Comparison of ENCODE assay signal across 3 cellular contexts in the genomic region with DNA sequence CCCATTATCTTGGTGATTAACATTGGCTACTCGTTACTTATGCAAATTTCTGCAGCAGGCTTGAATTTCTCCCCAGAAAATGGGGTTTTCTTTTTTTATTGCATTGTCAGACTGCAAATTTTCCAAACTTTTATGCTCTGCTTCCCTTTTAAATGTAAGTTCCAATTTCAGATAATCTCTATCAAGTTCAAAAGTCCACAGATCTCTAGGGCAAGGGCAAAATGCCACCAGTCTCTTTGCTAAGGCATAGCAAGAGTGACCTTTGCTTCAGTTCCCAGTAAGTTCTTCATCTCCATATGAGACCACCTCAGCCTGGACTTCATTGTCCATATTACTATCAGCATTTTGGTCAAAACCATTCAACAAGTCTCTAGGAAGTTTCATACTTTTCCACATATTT.
A peak's percentile ranks its signal among the peaks of the same experiment; 100 is the strongest.
DNase-seq lines count a peak whose midpoint lies in the region; ATAC-seq and TF ChIP-seq lines count a peak whose summit lies in the region.
"Not testable (repeated sequence)": the region's sequence is repeated elsewhere in the genome, so short reads cannot be mapped to it uniquely, and the experiment has no call there.

No MANE protein-coding gene starts in this region.

- H3K4me3 ChIP-seq in esophagus muscularis mucosa; liver (ENCODE audit: low read depth in 1 of 3, low read length in 3 of 3): not testable (repeated sequence)

- not testable (repeated sequence) for TF ChIP-seq RAD21 in liver (IDR thresholded peaks at IDR 0.05)

- ATAC-seq in foreskin keratinocyte: not testable (repeated sequence)

- intact Hi-C loops in esophagus muscularis mucosa (cut with DNase I): not testable (repeated sequence)

- not testable (repeated sequence) for H3K27me3 ChIP-seq in esophagus muscularis mucosa; foreskin keratinocyte; liver (ENCODE audit: control insufficient read depth in 4 of 4, insufficient read depth in 4 of 4, low read length in 3 of 4)

- 86% methylated on average over 1 of the region's 1 CpG for WGBS in esophagus muscularis mucosa
- WGBS in liver: 80% methylated on average over 1 of the region's 1 CpG

- not testable (repeated sequence) for H3K36me3 ChIP-seq in esophagus muscularis mucosa; liver (ENCODE audit: control insufficient read depth in 4 of 4, insufficient read depth in 3 of 4, low read depth in 1 of 4, low read length in 3 of 4)

- TF ChIP-seq EP300 in esophagus muscularis mucosa (IDR thresholded peaks at IDR 0.05): not testable (repeated sequence)

- not testable (repeated sequence) for H3K27ac ChIP-seq in esophagus muscularis mucosa (replicated peaks in 1 of 4); liver (ENCODE audit: low read depth in 1 of 2, low read length in 2 of 2)
- H3K27ac ChIP-seq in foreskin keratinocyte: peak overlapping the region; percentile 90

- TF ChIP-seq CTCF in esophagus muscularis mucosa (IDR thresholded peaks at IDR 0.05); foreskin keratinocyte (conservative IDR thresholded peaks at IDR 0.05); liver (IDR thresholded peaks at IDR 0.05; ENCODE audit: low read depth, low read length, missing input control): not testable (repeated sequence)

- DNase-seq in esophagus muscularis mucosa (ENCODE audit: extremely low spot score): peak; percentile 29
- not testable (repeated sequence) for DNase-seq in foreskin keratinocyte

- not testable (repeated sequence) for TF ChIP-seq POLR2A in esophagus muscularis mucosa (IDR thresholded peaks at IDR 0.05; ENCODE audit: low read depth)

- not testable (repeated sequence) for H3K4me1 ChIP-seq in esophagus muscularis mucosa; foreskin keratinocyte; liver (ENCODE audit: control insufficient read depth in 4 of 4, insufficient read depth in 4 of 4, low read length in 3 of 4)

- not testable (repeated sequence) for H3K9ac ChIP-seq in liver (ENCODE audit: low read depth in 1 of 2, low read length in 2 of 2)

- not testable (repeated sequence) for H3K9me3 ChIP-seq in esophagus muscularis mucosa; liver (ENCODE audit: control insufficient read depth in 4 of 4, low read length in 3 of 4)

TF ChIP-seq in liver, 16 proteins besides CTCF, POLR2A, EP300 and RAD21:
- peak in 1 of 2 donors; percentile 17 for TF ChIP-seq RXRA (IDR thresholded peaks at IDR 0.05)
- peak; percentile 51 to 64 for TF ChIP-seq HNF4A (conservative IDR thresholded peaks at IDR 0.05)
